Comparison of ENCODE assay signal across 2 cellular contexts in the genomic region with DNA sequence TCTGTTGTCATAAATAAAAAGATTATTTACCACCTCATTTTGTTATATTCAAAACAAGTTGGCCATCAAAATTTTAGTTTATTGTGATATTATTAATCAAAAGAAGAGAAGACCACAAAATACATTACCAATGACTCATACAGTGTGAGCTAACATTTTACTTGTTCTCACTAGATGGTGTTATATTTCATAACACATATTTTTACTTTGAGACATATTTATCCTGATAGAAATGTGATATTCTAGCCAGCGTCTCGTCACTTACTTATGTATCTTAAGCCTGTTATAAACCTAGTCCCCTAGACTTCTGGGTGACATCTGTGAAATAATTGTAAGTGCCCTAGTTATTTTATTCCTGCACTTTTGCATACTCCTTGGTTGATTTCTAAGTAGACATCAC.
A peak's percentile ranks its signal among the peaks of the same experiment; 100 is the strongest.
TF ChIP-seq lines count a peak whose summit lies in the region.

No MANE protein-coding gene starts in this region.

TF ChIP-seq in SK-N-SH, 30 proteins besides CTCF, POLR2A, EP300 and RAD21:
- no peak for TF ChIP-seq ELF1 (IDR thresholded peaks at IDR 0.05)
- no peak for TF ChIP-seq FOXJ3 (CRISPR knock-in tag; IDR thresholded peaks at IDR 0.05)
- no peak for TF ChIP-seq PBX3 (IDR thresholded peaks at IDR 0.05)
- peak; percentile 2; the same call in 1 of the 2 replicates for TF ChIP-seq FOSL2 (IDR thresholded peaks at IDR 0.05; ENCODE audit: borderline replicate concordance, low read depth)
- TF ChIP-seq TAF1 (IDR thresholded peaks at IDR 0.05; ENCODE audit: borderline replicate concordance, low read depth, low read length): no peak
- TF ChIP-seq CHD2 (IDR thresholded peaks at IDR 0.05; ENCODE audit: low read length, partially characterized antibody): no peak

TF ChIP-seq in SK-N-SH treated with all-trans-retinoic acid at 6 μM for 48 hours, 23 proteins besides CTCF, POLR2A, EP300 and RAD21:
- TF ChIP-seq CSDC2 (CRISPR knock-in tag; IDR thresholded peaks at IDR 0.05) (no peak), ZNF8 (CRISPR knock-in tag; IDR thresholded peaks at IDR 0.05) (no peak), SNAI2 (CRISPR knock-in tag; IDR thresholded peaks at IDR 0.05) (no peak), GLIS3 (CRISPR knock-in tag; IDR thresholded peaks at IDR 0.05) (no peak), BACH2 (CRISPR knock-in tag; IDR thresholded peaks at IDR 0.05; ENCODE audit: borderline replicate concordance) (no peak), ARNTL (CRISPR knock-in tag; IDR thresholded peaks at IDR 0.05; ENCODE audit: borderline replicate concordance, low read depth) (no peak), OSR1 (CRISPR knock-in tag; IDR thresholded peaks at IDR 0.05) (no peak), CSRNP3 (CRISPR knock-in tag; IDR thresholded peaks at IDR 0.05) (no peak), ZNF565 (CRISPR knock-in tag; conservative IDR thresholded peaks at IDR 0.05; ENCODE audit: low read depth) (no peak), TOX (CRISPR knock-in tag; IDR thresholded peaks at IDR 0.05; ENCODE audit: borderline replicate concordance) (no peak), ZC3H10 (CRISPR knock-in tag; IDR thresholded peaks at IDR 0.05) (no peak), ZFP3 (CRISPR knock-in tag; IDR thresholded peaks at IDR 0.05) (no peak), ZFP30 (CRISPR knock-in tag; IDR thresholded peaks at IDR 0.05) (no peak), TCF4 (CRISPR knock-in tag; IDR thresholded peaks at IDR 0.05; ENCODE audit: borderline replicate concordance) (no peak), ESRRG (CRISPR knock-in tag; IDR thresholded peaks at IDR 0.05) (no peak), ZNF70 (CRISPR knock-in tag; IDR thresholded peaks at IDR 0.05) (no peak), TSHZ2 (CRISPR knock-in tag; IDR thresholded peaks at IDR 0.05) (no peak), RARB (CRISPR knock-in tag; IDR thresholded peaks at IDR 0.05) (no peak)
- TF ChIP-seq, protein P1, sequence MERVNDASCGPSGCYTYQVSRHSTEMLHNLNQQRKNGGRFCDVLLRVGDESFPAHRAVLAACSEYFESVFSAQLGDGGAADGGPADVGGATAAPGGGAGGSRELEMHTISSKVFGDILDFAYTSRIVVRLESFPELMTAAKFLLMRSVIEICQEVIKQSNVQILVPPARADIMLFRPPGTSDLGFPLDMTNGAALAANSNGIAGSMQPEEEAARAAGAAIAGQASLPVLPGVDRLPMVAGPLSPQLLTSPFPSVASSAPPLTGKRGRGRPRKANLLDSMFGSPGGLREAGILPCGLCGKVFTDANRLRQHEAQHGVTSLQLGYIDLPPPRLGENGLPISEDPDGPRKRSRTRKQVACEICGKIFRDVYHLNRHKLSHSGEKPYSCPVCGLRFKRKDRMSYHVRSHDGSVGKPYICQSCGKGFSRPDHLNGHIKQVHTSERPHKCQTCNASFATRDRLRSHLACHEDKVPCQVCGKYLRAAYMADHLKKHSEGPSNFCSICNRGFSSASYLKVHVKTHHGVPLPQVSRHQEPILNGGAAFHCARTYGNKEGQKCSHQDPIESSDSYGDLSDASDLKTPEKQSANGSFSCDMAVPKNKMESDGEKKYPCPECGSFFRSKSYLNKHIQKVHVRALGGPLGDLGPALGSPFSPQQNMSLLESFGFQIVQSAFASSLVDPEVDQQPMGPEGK (CRISPR knock-in tag; IDR thresholded peaks at IDR 0.05; ENCODE audit: borderline replicate concordance): no peak
- TF ChIP-seq, protein P2, sequence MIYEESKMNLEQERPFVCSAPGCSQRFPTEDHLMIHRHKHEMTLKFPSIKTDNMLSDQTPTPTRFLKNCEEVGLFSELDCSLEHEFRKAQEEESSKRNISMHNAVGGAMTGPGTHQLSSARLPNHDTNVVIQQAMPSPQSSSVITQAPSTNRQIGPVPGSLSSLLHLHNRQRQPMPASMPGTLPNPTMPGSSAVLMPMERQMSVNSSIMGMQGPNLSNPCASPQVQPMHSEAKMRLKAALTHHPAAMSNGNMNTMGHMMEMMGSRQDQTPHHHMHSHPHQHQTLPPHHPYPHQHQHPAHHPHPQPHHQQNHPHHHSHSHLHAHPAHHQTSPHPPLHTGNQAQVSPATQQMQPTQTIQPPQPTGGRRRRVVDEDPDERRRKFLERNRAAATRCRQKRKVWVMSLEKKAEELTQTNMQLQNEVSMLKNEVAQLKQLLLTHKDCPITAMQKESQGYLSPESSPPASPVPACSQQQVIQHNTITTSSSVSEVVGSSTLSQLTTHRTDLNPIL (CRISPR knock-in tag; IDR thresholded peaks at IDR 0.05; ENCODE audit: low read depth): no peak
TF ChIP-seq in SK-N-SH treated with all-trans-retinoic acid at 6 μM for 48 hours: peak in this region for 0.
